In the genomic region with DNA sequence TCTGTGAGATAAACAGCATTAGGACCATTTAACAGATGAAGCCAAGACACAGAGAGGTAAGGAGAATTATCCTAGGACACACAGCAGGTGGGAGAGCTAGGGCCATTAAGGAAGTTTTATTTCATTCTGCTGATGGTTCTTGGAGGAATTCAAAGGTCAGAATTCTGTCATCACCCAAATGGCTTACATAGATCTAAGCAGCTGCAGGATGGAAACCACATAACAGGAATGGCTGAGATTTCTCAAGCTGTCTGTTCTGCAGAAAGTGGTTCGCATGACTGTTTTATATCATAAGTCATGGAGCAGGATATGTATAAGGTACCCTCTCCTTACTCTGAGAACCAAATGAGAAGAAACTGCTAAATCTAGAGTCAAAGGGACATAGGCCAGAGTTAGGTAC, we compare ENCODE assay signal across 22 cellular contexts.
"Had no signal": no experiment of that assay in that cellular context is flagged by ENCODE, and none has a peak within 500 bp of the region (broad histone marks: within the 10 kb centered on the region; RNA-seq: fewer than 3 reads in every experiment).

No MANE protein-coding gene starts in this region.

- H3K27me3 Mint-ChIP-seq: progenitor cell of endocrine pancreas, type B pancreatic cell had no signal

- H3K27me3 ChIP-seq: foreskin keratinocyte, ovary, suprapubic skin, thyroid gland had no signal

- H3K9me3 Mint-ChIP-seq: naive thymus-derived CD8-positive, alpha-beta T cell; stimulated activated effector memory CD8-positive, alpha-beta T cell treated with anti-CD3 and anti-CD28 coated beads, Interleukin-12 subunit alpha, Interleukin-12 subunit beta, amount 100 ng/mL, for 72 hours; type B pancreatic cell had no signal

- H3K27ac ChIP-seq: foreskin keratinocyte, ovary, suprapubic skin, thyroid gland had no signal

- H3K4me1 ChIP-seq: foreskin keratinocyte had no signal

- H3K4me2 ChIP-seq: smooth muscle cell had no signal

- H3K4me3 Mint-ChIP-seq: naive thymus-derived CD8-positive, alpha-beta T cell; stimulated activated effector memory CD8-positive, alpha-beta T cell treated with anti-CD3 and anti-CD28 coated beads, Interleukin-12 subunit alpha, Interleukin-12 subunit beta, amount 100 ng/mL, for 72 hours; type B pancreatic cell had no signal

- H3K36me3 Mint-ChIP-seq: naive thymus-derived CD8-positive, alpha-beta T cell; stimulated activated effector memory CD8-positive, alpha-beta T cell treated with anti-CD3 and anti-CD28 coated beads, Interleukin-12 subunit alpha, Interleukin-12 subunit beta, amount 100 ng/mL, for 72 hours had no signal

- FAIRE-seq: endometrium, urothelium cell line had no signal

- DNase-seq: cortex of kidney; effector memory CD4-positive, alpha-beta T cell; foreskin keratinocyte; left colon; left ventricle myocardium superior; mesendoderm; naive thymus-derived CD8-positive, alpha-beta T cell; nucleus accumbens; ovary; right cardiac atrium; stimulated activated CD4-positive, alpha-beta T cell treated with anti-CD3 and anti-CD28 coated beads, Interleukin-4, amount 100 ng/mL, for 1 hour; stimulated activated CD8-positive, alpha-beta memory T cell treated with anti-CD3 and anti-CD28 coated beads, Interleukin-4, amount 100 ng/mL, for 48 hours; stimulated activated naive CD8-positive, alpha-beta T cell treated with anti-CD3 and anti-CD28 coated beads, Interleukin-15, Interleukin-2, amounts not matched to agents 100 U/mL and 50 U/mL, for 24 hours; thyroid gland had no signal

- H3K36me3 ChIP-seq: ovary, suprapubic skin, thyroid gland had no signal

- H3K4me3 ChIP-seq: lung, ovary, smooth muscle cell, suprapubic skin, thyroid gland had no signal

- H3K27ac Mint-ChIP-seq: naive thymus-derived CD8-positive, alpha-beta T cell; stimulated activated effector memory CD8-positive, alpha-beta T cell treated with anti-CD3 and anti-CD28 coated beads, Interleukin-12 subunit alpha, Interleukin-12 subunit beta, amount 100 ng/mL, for 72 hours; type B pancreatic cell had no signal

- H3K9me3 ChIP-seq: ovary, suprapubic skin, thyroid gland had no signal

- H3K4me1 Mint-ChIP-seq: naive thymus-derived CD8-positive, alpha-beta T cell; stimulated activated effector memory CD8-positive, alpha-beta T cell treated with anti-CD3 and anti-CD28 coated beads, Interleukin-12 subunit alpha, Interleukin-12 subunit beta, amount 100 ng/mL, for 72 hours had no signal
